ENCODE assay signal across 8 cellular contexts in genomic region chr11:64000026-64000739, GRCh38. TPM values are rescaled to one million over a fixed set of nuclear protein-coding genes. Genes with fewer than 3 reads are reported as not detected.
A peak's percentile ranks its signal among the peaks of the same experiment; 100 is the strongest.
DNase-seq lines count a peak whose midpoint lies in the region; ATAC-seq and TF ChIP-seq lines count a peak whose summit lies in the region.

No MANE protein-coding gene starts in this region.

- no peak overlapping the region for H3K27ac ChIP-seq in right lobe of liver

- ATAC-seq in HG02885 (IDR thresholded peaks at IDR 0.05; ENCODE audit: poor library complexity, unreplicated experiment) (peak; percentile 71), right lobe of liver (peak; percentile 72 to 89 (median 77)), GM21529 (IDR thresholded peaks at IDR 0.05; ENCODE audit: unreplicated experiment) (no peak)

- DNase-seq in D341Med (ENCODE audit: low spot score) (peak; percentile 85), dermis microvascular lymphatic vessel endothelial cell (ENCODE audit: low read depth in 2 of 2) (peak; percentile 26 to 80), right lobe of liver (peak; percentile 68 to 74 (median 71)), 8988T (no peak)
- peak; percentile 79 for DNase-seq in activated CD4-positive, alpha-beta memory T cell treated with anti-CD3 and anti-CD28 coated beads for 36 hours
- peak; percentile 47 to 72 (median 58) for DNase-seq in stimulated activated CD4-positive, alpha-beta T cell treated with anti-CD3 and anti-CD28 coated beads, TNF-alpha, amount 100 ng/mL, for 24 hours (ENCODE audit: low read depth in 3 of 3)

- H3K4me3 Mint-ChIP-seq in activated CD4-positive, alpha-beta memory T cell treated with anti-CD3 and anti-CD28 coated beads for 36 hours: no peak overlapping the region

- H3K27me3 ChIP-seq in right lobe of liver: no peaks in the 10 kb centered on the region

- H3K4me3 ChIP-seq in right lobe of liver: peak overlapping the region in 1 of 3 donors; percentile 32

- CTCF ChIA-PET in activated CD4-positive, alpha-beta memory T cell treated with anti-CD3 and anti-CD28 coated beads for 36 hours (lab: Charles Lee): interaction anchor here (0.5 to 4.3 kb wide), 38 partner anchors 9 to 338 kb away, joined by 3 to 145 read pairs (median 4); partner anchors contain the start of genes COX8A, MACROD1, MARK2 and NUDT22

- 0% methylated on average over 2 of the region's 67 CpGs for WGBS in right lobe of liver (ENCODE audit: insufficient coverage, low coverage, low lambda C conversion rate, missing lambda C conversion rate)

- no peak for TF ChIP-seq POLR2A in right lobe of liver (IDR thresholded peaks at IDR 0.05)

- H3K9me3 Mint-ChIP-seq in activated CD4-positive, alpha-beta memory T cell treated with anti-CD3 and anti-CD28 coated beads for 36 hours: no peaks in the 10 kb centered on the region

- H3K36me3 ChIP-seq in right lobe of liver: peaks cover 0 to 15% (median 5%) of the 10 kb centered on the region in 4 donors

- no peaks in the 10 kb centered on the region for H3K27me3 Mint-ChIP-seq in activated CD4-positive, alpha-beta memory T cell treated with anti-CD3 and anti-CD28 coated beads for 36 hours

- POLR2A ChIA-PET in activated CD4-positive, alpha-beta memory T cell treated with anti-CD3 and anti-CD28 coated beads for 36 hours (lab: Charles Lee): interaction anchor here (0.7 to 1.5 kb wide), 3 partner anchors 10 to 152 kb away, joined by 3 to 4 read pairs (median 4); no protein-coding TSS in a partner anchor

- H3K27ac Mint-ChIP-seq in activated CD4-positive, alpha-beta memory T cell treated with anti-CD3 and anti-CD28 coated beads for 36 hours: no peak overlapping the region

- intact Hi-C loops in activated CD4-positive, alpha-beta memory T cell treated with anti-CD3 and anti-CD28 coated beads for 36 hours (cut with micrococcal nuclease): loop anchor here (1.0 kb wide), 1 partner anchor 148 kb away; no protein-coding TSS in a partner anchor
- intact Hi-C loops in right lobe of liver (cut with DNase I): loop anchor here in 1 of 2 donors (2.0 kb wide), 1 partner anchor 151 kb away; no protein-coding TSS in a partner anchor

- H3K9me3 ChIP-seq in right lobe of liver: no peaks in the 10 kb centered on the region

- H3K4me1 ChIP-seq in right lobe of liver: peaks cover 0 to 12% (median 0%) of the 10 kb centered on the region in 4 donors

- TF ChIP-seq CTCF in right lobe of liver (IDR thresholded peaks at IDR 0.05): peak; percentile 66 to 84 (median 72)

- H3K4me1 Mint-ChIP-seq in activated CD4-positive, alpha-beta memory T cell treated with anti-CD3 and anti-CD28 coated beads for 36 hours (ENCODE audit: low read depth): peaks cover 5% of the 10 kb centered on the region

- peaks cover 15% of the 10 kb centered on the region for H3K36me3 Mint-ChIP-seq in activated CD4-positive, alpha-beta memory T cell treated with anti-CD3 and anti-CD28 coated beads for 36 hours

RNA-seq across cellular contexts. Expression of gene OTUB1, which starts 13.9 kb away (rescaled TPM):
- 10 to 100 TPM; 69.5 to 72.2 TPM for total RNA-seq in activated CD4-positive, alpha-beta memory T cell treated with anti-CD3 and anti-CD28 coated beads for 36 hours
- total RNA-seq in dermis microvascular lymphatic vessel endothelial cell: 50.2 and 62.2 TPM in 2 replicates
- total RNA-seq in right lobe of liver: 10 to 100 TPM; 23.2 to 35.3 (median 24.7) TPM

RNA-seq across cellular contexts. Expression of gene COX8A, which starts 25.8 kb away (rescaled TPM):
- total RNA-seq in activated CD4-positive, alpha-beta memory T cell treated with anti-CD3 and anti-CD28 coated beads for 36 hours: 100 to 1,000 TPM; 559 to 581 TPM
- total RNA-seq in dermis microvascular lymphatic vessel endothelial cell (297 and 328 TPM in 2 replicates), right lobe of liver (100 to 1,000 TPM; 144 to 385 (median 177) TPM)

RNA-seq across cellular contexts. Expression of gene FLRT1, which starts 35.5 kb away (rescaled TPM):
- total RNA-seq in activated CD4-positive, alpha-beta memory T cell treated with anti-CD3 and anti-CD28 coated beads for 36 hours: under 1 TPM; 0.36 to 0.50 TPM
- total RNA-seq in dermis microvascular lymphatic vessel endothelial cell (not detected in 2 replicates), right lobe of liver (under 1 TPM in 1 of 6 experiments, not detected in 5; 0.12 TPM)
